ENCODE assay signal across 8 cellular contexts in genomic region chr11:111870887-111871692, GRCh38. TPM values are rescaled to one million over a fixed set of nuclear protein-coding genes. Genes with fewer than 3 reads are reported as not detected.
A peak's percentile ranks its signal among the peaks of the same experiment; 100 is the strongest.
DNase-seq lines count a peak whose midpoint lies in the region; ATAC-seq and TF ChIP-seq lines count a peak whose summit lies in the region.

ALG9 (minus strand) TSS chr11:111871581; CDS start chr11:111871482, 99 bp downstream.

- H3K9me3 Mint-ChIP-seq in IgD-negative memory B cell (no peaks in the 10 kb centered on the region), natural killer cell (no peaks in the 10 kb centered on the region)
- no peaks in the 10 kb centered on the region for H3K9me3 Mint-ChIP-seq in activated T-helper 1 cell treated with anti-CD3 and anti-CD28 coated beads, Interleukin-12 subunit alpha, Interleukin-12 subunit beta, Interleukin-2, Interleukin-4 antibody, amounts not matched to agents 30 ng/mL and 10 ng/mL and 1 ng/mL, durations not matched to agents 14 hours and 24 hours and 36 hours

- peak within 1 kb of the TSS; percentile 84 to 93 (median 88) for H3K27ac ChIP-seq in Peyer's patch

- intact Hi-C loops in activated T-helper 1 cell treated with anti-CD3 and anti-CD28 coated beads, Interleukin-12 subunit alpha, Interleukin-12 subunit beta, Interleukin-2, Interleukin-4 antibody, amounts not matched to agents 30 ng/mL and 10 ng/mL and 1 ng/mL, durations not matched to agents 14 hours and 24 hours and 36 hours (cut with micrococcal nuclease): loop anchor here (1.0 to 10.0 kb wide), 10 partner anchors 8 to 414 kb away; partner anchors contain the start of genes CFAP68, DLAT, FDXACB1 and NKAPD1
- intact Hi-C loops in natural killer cell (cut with micrococcal nuclease): loop anchor here (1.0 to 2.0 kb wide), 3 partner anchors 8 to 204 kb away; partner anchors contain the start of genes CFAP68, FDXACB1, NKAPD1 and PIH1D2

- peaks cover 0 to 14% (median 0%) of the 10 kb centered on the region in 4 donors for H3K4me1 ChIP-seq in Peyer's patch

- no peaks in the 10 kb centered on the region for H3K9me3 ChIP-seq in Peyer's patch

- peak within 1 kb of the TSS; percentile 79 to 94 (median 89) for H3K27ac Mint-ChIP-seq in IgD-negative memory B cell
- peak within 1 kb of the TSS; percentile 90 for H3K27ac Mint-ChIP-seq in activated T-helper 1 cell treated with anti-CD3 and anti-CD28 coated beads, Interleukin-12 subunit alpha, Interleukin-12 subunit beta, Interleukin-2, Interleukin-4 antibody, amounts not matched to agents 30 ng/mL and 10 ng/mL and 1 ng/mL, durations not matched to agents 14 hours and 24 hours and 36 hours
- H3K27ac Mint-ChIP-seq in natural killer cell: peak within 1 kb of the TSS; percentile 86 to 94

- peaks cover 0 to 26% (median 0%) of the 10 kb centered on the region in 3 donors for H3K36me3 ChIP-seq in Peyer's patch

- H3K27me3 ChIP-seq in Peyer's patch: no peaks in the 10 kb centered on the region

- ATAC-seq in GM21528 (IDR thresholded peaks at IDR 0.05; ENCODE audit: low FRiP score, unreplicated experiment): peak; percentile 92
- peak; percentile 87 to 90 (median 88) for ATAC-seq in natural killer cell
- peak; percentile 91 for ATAC-seq in stimulated activated naive CD8-positive, alpha-beta T cell treated with anti-CD3 and anti-CD28 coated beads, Interleukin-15, Interleukin-2, amounts not matched to agents 100 U/mL and 50 U/mL, for 24 hours

- peak within 1 kb of the TSS; percentile 67 to 100 (median 82) for H3K4me3 ChIP-seq in Peyer's patch
- peak within 1 kb of the TSS; percentile 70 for H3K4me3 ChIP-seq in fibroblast of mammary gland (ENCODE audit: control insufficient read depth, low read depth, low read length)

- no peak for TF ChIP-seq POLR2A in Peyer's patch (IDR thresholded peaks at IDR 0.05)

- peaks cover 11 to 17% (median 14%) of the 10 kb centered on the region in 3 donors for H3K4me1 Mint-ChIP-seq in IgD-negative memory B cell
- peaks cover 32% of the 10 kb centered on the region for H3K4me1 Mint-ChIP-seq in activated T-helper 1 cell treated with anti-CD3 and anti-CD28 coated beads, Interleukin-12 subunit alpha, Interleukin-12 subunit beta, Interleukin-2, Interleukin-4 antibody, amounts not matched to agents 30 ng/mL and 10 ng/mL and 1 ng/mL, durations not matched to agents 14 hours and 24 hours and 36 hours (ENCODE audit: low read depth)
- peaks cover 14 to 19% of the 10 kb centered on the region in 2 donors for H3K4me1 Mint-ChIP-seq in natural killer cell

- TF ChIP-seq CTCF in Peyer's patch (IDR thresholded peaks at IDR 0.05): peak; percentile 3 to 66 (median 49)
- peak; percentile 42 for TF ChIP-seq CTCF in fibroblast of mammary gland (conservative IDR thresholded peaks at IDR 0.05; ENCODE audit: control insufficient read depth, insufficient read depth, low read depth, low read length)
- TF ChIP-seq CTCF in natural killer cell (IDR thresholded peaks at IDR 0.05): no peak

- peak; percentile 57 for DNase-seq in DMS53 treated with DMSO at 0.1 percent for 48 hours (lab: John Stamatoyannopoulos, UW; ENCODE audit: unreplicated experiment)
- DNase-seq in Peyer's patch: peak; percentile 79 to 93 (median 84)
- DNase-seq in activated T-helper 1 cell treated with anti-CD3 and anti-CD28 coated beads, Interleukin-12 subunit alpha, Interleukin-12 subunit beta, Interleukin-2, Interleukin-4 antibody, amounts not matched to agents 30 ng/mL and 10 ng/mL and 1 ng/mL, durations not matched to agents 14 hours and 24 hours and 36 hours (ENCODE audit: low spot score): peak; percentile 85
- peak; percentile 82 for DNase-seq in fibroblast of mammary gland (ENCODE audit: low read depth)
- peak; percentile 87 for DNase-seq in natural killer cell
- peak; percentile 92 for DNase-seq in stimulated activated naive CD8-positive, alpha-beta T cell treated with anti-CD3 and anti-CD28 coated beads, Interleukin-15, Interleukin-2, amounts not matched to agents 100 U/mL and 50 U/mL, for 24 hours

- H3K36me3 Mint-ChIP-seq in IgD-negative memory B cell: peaks cover 8% of the 10 kb centered on the region
- H3K36me3 Mint-ChIP-seq in activated T-helper 1 cell treated with anti-CD3 and anti-CD28 coated beads, Interleukin-12 subunit alpha, Interleukin-12 subunit beta, Interleukin-2, Interleukin-4 antibody, amounts not matched to agents 30 ng/mL and 10 ng/mL and 1 ng/mL, durations not matched to agents 14 hours and 24 hours and 36 hours (ENCODE audit: low read depth): peaks cover 33% of the 10 kb centered on the region
- H3K36me3 Mint-ChIP-seq in natural killer cell: no peaks in the 10 kb centered on the region

- H3K4me3 Mint-ChIP-seq in IgD-negative memory B cell (peak within 1 kb of the TSS; percentile 89 to 97 (median 94)), natural killer cell (peak within 1 kb of the TSS; percentile 86)
- H3K4me3 Mint-ChIP-seq in activated T-helper 1 cell treated with anti-CD3 and anti-CD28 coated beads, Interleukin-12 subunit alpha, Interleukin-12 subunit beta, Interleukin-2, Interleukin-4 antibody, amounts not matched to agents 30 ng/mL and 10 ng/mL and 1 ng/mL, durations not matched to agents 14 hours and 24 hours and 36 hours: peak within 1 kb of the TSS; percentile 89

- H3K27me3 Mint-ChIP-seq in IgD-negative memory B cell (no peaks in the 10 kb centered on the region), natural killer cell (ENCODE audit: low read depth in 2 of 2) (no peaks in the 10 kb centered on the region)
- H3K27me3 Mint-ChIP-seq in activated T-helper 1 cell treated with anti-CD3 and anti-CD28 coated beads, Interleukin-12 subunit alpha, Interleukin-12 subunit beta, Interleukin-2, Interleukin-4 antibody, amounts not matched to agents 30 ng/mL and 10 ng/mL and 1 ng/mL, durations not matched to agents 14 hours and 24 hours and 36 hours (ENCODE audit: insufficient read depth): no peaks in the 10 kb centered on the region

RNA-seq across cellular contexts. Expression of gene ALG9, which starts in this region (rescaled TPM):
- 13.6 TPM for polyA plus RNA-seq in IgD-negative memory B cell
- total RNA-seq in Peyer's patch (10 to 100 TPM; 14.0 to 32.4 (median 31.7) TPM), natural killer cell (10 to 100 TPM; 30.6 to 37.1 (median 35.4) TPM)
- total RNA-seq in activated T-helper 1 cell treated with anti-CD3 and anti-CD28 coated beads, Interleukin-12 subunit alpha, Interleukin-12 subunit beta, Interleukin-2, Interleukin-4 antibody, amounts not matched to agents 30 ng/mL and 10 ng/mL and 1 ng/mL, durations not matched to agents 14 hours and 24 hours and 36 hours: 29.3 and 31.8 TPM in 2 replicates

Comparison
In these comparisons a context has a peak if more than half of its experiments do, and no peak if none do; other contexts are left out.
1. Peak in every context shown above with its lines: DNase-seq, ATAC-seq, H3K4me3 ChIP-seq and H3K27ac ChIP-seq.